In the genomic region with DNA sequence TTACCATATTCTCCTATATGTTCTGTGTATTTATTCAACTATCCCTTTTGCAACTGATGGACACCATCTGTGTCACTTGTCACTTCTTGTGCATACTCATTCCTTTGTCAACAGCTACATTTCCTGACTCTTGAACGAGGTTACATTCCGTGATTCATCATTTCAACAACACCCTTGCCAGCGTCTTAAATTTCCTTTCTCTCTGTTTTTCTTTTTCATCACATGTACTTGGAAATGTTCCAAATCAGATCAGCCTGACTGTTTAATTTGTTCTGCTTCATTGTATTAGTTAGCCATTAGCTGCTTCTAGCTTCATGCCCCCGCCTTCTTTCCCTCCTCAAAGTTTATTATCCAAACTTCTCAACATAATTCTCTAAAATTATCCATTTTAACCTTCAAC, we compare ENCODE assay signal across 1 cellular context.
TF ChIP-seq lines count a peak whose summit lies in the region.

No MANE protein-coding gene starts in this region.

TF ChIP-seq in HEK293, 187 proteins besides CTCF, POLR2A, EP300 and RAD21 (continued from another document):
- no peak for TF ChIP-seq ZNF473 (tag by site-specific recombination; IDR thresholded peaks at IDR 0.05)
- no peak for TF ChIP-seq ZNF155 (tag by site-specific recombination; IDR thresholded peaks at IDR 0.05)
